Comparison of ENCODE assay signal across 1 cellular context in the genomic region with DNA sequence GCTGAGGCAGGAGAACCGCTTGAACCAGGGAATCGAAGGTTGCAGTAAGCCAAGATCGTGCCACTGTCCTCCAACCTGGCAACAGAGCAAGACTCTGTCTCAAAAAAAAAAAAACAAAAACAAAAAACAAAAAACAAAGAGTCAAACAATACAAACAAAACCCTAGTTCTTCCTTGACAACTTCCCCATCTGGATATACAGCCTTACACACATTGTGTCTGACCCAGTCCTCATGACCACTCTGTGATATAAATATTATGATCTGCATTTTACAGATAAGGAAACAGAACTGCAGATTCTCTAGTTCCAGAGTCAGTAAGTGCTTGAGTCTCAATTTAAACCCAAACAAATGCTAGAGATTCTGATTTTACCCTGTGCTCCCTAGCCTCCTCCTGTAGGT.
A peak's percentile ranks its signal among the peaks of the same experiment; 100 is the strongest.
TF ChIP-seq lines count a peak whose summit lies in the region.

No MANE protein-coding gene starts in this region.

TF ChIP-seq in K562, 482 proteins besides CTCF, POLR2A, EP300 and RAD21 (continued from another document):
- TF ChIP-seq TAF15 (IDR thresholded peaks at IDR 0.05; ENCODE audit: low read depth, low read length) = no peak
- TF ChIP-seq ZNF23 (CRISPR knock-in tag; IDR thresholded peaks at IDR 0.05) = no peak
- peak; percentile 31 for TF ChIP-seq TCF3 (CRISPR knock-in tag; IDR thresholded peaks at IDR 0.05)
- no peak for TF ChIP-seq FOXJ3 (CRISPR knock-in tag; IDR thresholded peaks at IDR 0.05)
- no peak for TF ChIP-seq NUFIP1 (IDR thresholded peaks at IDR 0.05; ENCODE audit: partially characterized antibody)
- TF ChIP-seq, protein P1, sequence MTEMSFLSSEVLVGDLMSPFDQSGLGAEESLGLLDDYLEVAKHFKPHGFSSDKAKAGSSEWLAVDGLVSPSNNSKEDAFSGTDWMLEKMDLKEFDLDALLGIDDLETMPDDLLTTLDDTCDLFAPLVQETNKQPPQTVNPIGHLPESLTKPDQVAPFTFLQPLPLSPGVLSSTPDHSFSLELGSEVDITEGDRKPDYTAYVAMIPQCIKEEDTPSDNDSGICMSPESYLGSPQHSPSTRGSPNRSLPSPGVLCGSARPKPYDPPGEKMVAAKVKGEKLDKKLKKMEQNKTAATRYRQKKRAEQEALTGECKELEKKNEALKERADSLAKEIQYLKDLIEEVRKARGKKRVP (CRISPR knock-in tag; IDR thresholded peaks at IDR 0.05) = no peak
- TF ChIP-seq SMARCE1 (IDR thresholded peaks at IDR 0.05) = peak; percentile 53; the same call in 1 of the 2 replicates
- TF ChIP-seq PRMT5 (CRISPR knock-in tag; IDR thresholded peaks at IDR 0.05) = no peak
- no peak for TF ChIP-seq RAD51 (IDR thresholded peaks at IDR 0.05; ENCODE audit: borderline replicate concordance, low read depth)
- no peak for TF ChIP-seq PTBP1 (IDR thresholded peaks at IDR 0.05; ENCODE audit: low read depth, low read length)
- TF ChIP-seq ELF2 (CRISPR knock-in tag; IDR thresholded peaks at IDR 0.05) = no peak
- 0 out of 2 replicates have a peak, but pooled peaks have one; percentile 36 for TF ChIP-seq SOX6 (IDR thresholded peaks at IDR 0.05)
- 0 out of 4 replicates have a peak, but pooled peaks of 1 of the 2 experiments have one; percentile 22 for TF ChIP-seq TRIM24 (IDR thresholded peaks at IDR 0.05)
- TF ChIP-seq POLR3G (IDR thresholded peaks at IDR 0.05; ENCODE audit: extremely low read depth, insufficient read length, insufficient replicate concordance) = no peak
- TF ChIP-seq CBFA2T3 (IDR thresholded peaks at IDR 0.05) = peak; percentile 70
